Comparison of ENCODE assay signal across 8 cellular contexts in the genomic region with DNA sequence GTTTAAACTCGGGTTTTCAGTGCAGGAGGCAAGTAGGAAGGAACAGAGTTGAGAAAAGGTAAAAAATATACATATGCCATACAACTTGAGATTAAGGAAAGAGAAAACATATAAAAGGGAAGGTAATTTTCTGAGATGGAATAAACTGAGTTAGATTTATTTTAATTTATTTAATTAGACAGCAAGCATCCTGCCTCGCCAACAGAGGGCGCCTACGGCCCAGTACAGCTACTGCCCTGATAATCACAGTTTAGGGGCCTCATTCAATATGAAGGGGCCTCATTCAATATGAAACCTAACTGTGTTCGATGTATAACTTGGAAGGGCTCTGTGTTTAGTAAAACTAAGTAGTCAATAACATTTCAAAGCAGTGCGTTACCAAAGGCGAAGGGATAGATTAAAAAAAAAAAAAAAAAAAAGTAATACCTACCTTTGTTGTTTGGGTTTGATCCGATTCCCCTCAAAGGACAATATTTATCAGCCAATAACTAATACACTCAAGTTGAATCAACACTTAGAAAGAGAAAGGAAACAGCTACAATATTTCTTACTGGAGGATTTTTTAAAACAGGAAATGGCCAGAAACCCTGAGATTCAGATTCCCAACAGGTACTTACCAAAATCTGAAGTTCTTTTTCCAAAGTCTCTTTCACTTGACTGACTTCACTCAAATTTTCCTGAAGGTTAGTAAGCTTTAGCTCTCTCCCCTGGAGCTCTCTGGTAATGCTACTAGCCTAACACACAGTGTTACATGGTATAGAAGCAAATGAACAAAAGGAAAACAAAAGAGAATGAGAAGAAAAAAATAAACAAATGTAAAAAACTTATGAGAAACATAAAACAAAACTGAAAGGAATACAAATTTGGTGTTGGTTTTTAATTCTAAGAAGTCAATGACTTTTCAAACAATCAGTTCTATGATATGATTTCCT.
DNase-seq lines count a peak whose midpoint lies in the region; TF ChIP-seq lines count a peak whose summit lies in the region.

No MANE protein-coding gene starts in this region.

- peaks cover 18% of the 10 kb centered on the region for H3K4me1 Mint-ChIP-seq in activated T-helper 1 cell treated with anti-CD3 and anti-CD28 coated beads, Interleukin-12 subunit alpha, Interleukin-12 subunit beta, Interleukin-2, Interleukin-4 antibody, amounts not matched to agents 30 ng/mL and 10 ng/mL and 1 ng/mL, durations not matched to agents 14 hours and 24 hours and 36 hours (ENCODE audit: low read depth)

- H3K27ac Mint-ChIP-seq in activated T-helper 1 cell treated with anti-CD3 and anti-CD28 coated beads, Interleukin-12 subunit alpha, Interleukin-12 subunit beta, Interleukin-2, Interleukin-4 antibody, amounts not matched to agents 30 ng/mL and 10 ng/mL and 1 ng/mL, durations not matched to agents 14 hours and 24 hours and 36 hours, result peak overlapping the region; percentile 53

- intact Hi-C loops in A673 (cut with micrococcal nuclease; ENCODE audit: unreplicated experiment), result loop anchor here (5.0 kb wide), 1 partner anchor 136 kb away; no protein-coding TSS in a partner anchor
- intact Hi-C loops in activated T-helper 1 cell treated with anti-CD3 and anti-CD28 coated beads, Interleukin-12 subunit alpha, Interleukin-12 subunit beta, Interleukin-2, Interleukin-4 antibody, amounts not matched to agents 30 ng/mL and 10 ng/mL and 1 ng/mL, durations not matched to agents 14 hours and 24 hours and 36 hours (cut with micrococcal nuclease), result loop anchor here (1.0 to 5.0 kb wide), 3 partner anchors 20 to 135 kb away; a partner anchor contains a TSS

- in situ Hi-C loops in GM13976 (cut with MboI; ENCODE audit: low sequenced_read_pairs, unreplicated experiment), result no loop called here

- H3K27me3 ChIP-seq in A673 (replicated peaks; ENCODE audit: insufficient read depth, low read depth, low read length, poor library complexity) (no peaks in the 10 kb centered on the region), right atrium auricular region (no peaks in the 10 kb centered on the region)

- peak; percentile 78 for TF ChIP-seq CTCF in A673 (conservative IDR thresholded peaks at IDR 0.05; ENCODE audit: low read depth, low read length)
- TF ChIP-seq CTCF in GM13976 (IDR thresholded peaks at IDR 0.05; ENCODE audit: borderline replicate concordance, control extremely low read depth, extremely low read depth, insufficient read depth, missing control alignments), result peak; percentile 57
- peak; percentile 40 to 68 for TF ChIP-seq CTCF in right atrium auricular region (IDR thresholded peaks at IDR 0.05)

- H3K27ac ChIP-seq in A673 (ENCODE audit: low read depth, low read length, poor library complexity, severe bottlenecking), result no peak overlapping the region
- no peak overlapping the region for H3K27ac ChIP-seq in right atrium auricular region

- H3K4me3 ChIP-seq in A673 (ENCODE audit: low read depth, low read length, poor library complexity, severe bottlenecking), result no peak overlapping the region
- no peak overlapping the region for H3K4me3 ChIP-seq in right atrium auricular region

- H3K4me1 ChIP-seq in A673 (ENCODE audit: insufficient read depth, low read length, poor library complexity, severe bottlenecking) (no peaks in the 10 kb centered on the region), right atrium auricular region (no peaks in the 10 kb centered on the region)

- H3K4me3 Mint-ChIP-seq in activated T-helper 1 cell treated with anti-CD3 and anti-CD28 coated beads, Interleukin-12 subunit alpha, Interleukin-12 subunit beta, Interleukin-2, Interleukin-4 antibody, amounts not matched to agents 30 ng/mL and 10 ng/mL and 1 ng/mL, durations not matched to agents 14 hours and 24 hours and 36 hours, result no peak overlapping the region

- peak; percentile 47 for DNase-seq in A673 (ENCODE audit: low spot score)
- peak; percentile 47 for DNase-seq in GM13976 (ENCODE audit: low spot score)
- DNase-seq in OCI-M1 (lab: John Stamatoyannopoulos, UW), result peak; percentile 55
- DNase-seq in activated T-helper 1 cell treated with anti-CD3 and anti-CD28 coated beads, Interleukin-12 subunit alpha, Interleukin-12 subunit beta, Interleukin-2, Interleukin-4 antibody, amounts not matched to agents 30 ng/mL and 10 ng/mL and 1 ng/mL, durations not matched to agents 14 hours and 24 hours and 36 hours (ENCODE audit: low spot score), result no peak
- DNase-seq in right atrium auricular region (ENCODE audit: low spot score), result no peak
- DNase-seq in stimulated activated CD4-positive, alpha-beta T cell treated with anti-CD3 and anti-CD28 coated beads, TNF-alpha, amount 100 ng/mL, for 24 hours (ENCODE audit: low read depth in 3 of 3), result peak; percentile 17 to 48 (median 21)
- DNase-seq in NCI-H187 (lab: John Stamatoyannopoulos, UW), result no peak
- DNase-seq in mucosa of gallbladder (ENCODE audit: low spot score), result no peak

- H3K36me3 ChIP-seq in A673 (ENCODE audit: insufficient read depth, low read length, poor library complexity, severe bottlenecking) (peaks cover 15% of the 10 kb centered on the region), right atrium auricular region (peaks cover 67% of the 10 kb centered on the region)

- CTCF ChIA-PET in A673 (lab: Charles Lee), result interaction anchor here (0.7 to 0.9 kb wide), 2 partner anchors 135 to 242 kb away, joined by 3 to 6 read pairs; no protein-coding TSS in a partner anchor

- POLR2A ChIA-PET in A673 (lab: Charles Lee; ENCODE audit: low non-redundant PET), result no interaction called here

- no peaks in the 10 kb centered on the region for H3K9me3 Mint-ChIP-seq in activated T-helper 1 cell treated with anti-CD3 and anti-CD28 coated beads, Interleukin-12 subunit alpha, Interleukin-12 subunit beta, Interleukin-2, Interleukin-4 antibody, amounts not matched to agents 30 ng/mL and 10 ng/mL and 1 ng/mL, durations not matched to agents 14 hours and 24 hours and 36 hours

- BruUV-seq in A673 (replicated peaks; lab: Mats Ljungman, UMichigan), result no TSS peak

- no peaks in the 10 kb centered on the region for H3K27me3 Mint-ChIP-seq in activated T-helper 1 cell treated with anti-CD3 and anti-CD28 coated beads, Interleukin-12 subunit alpha, Interleukin-12 subunit beta, Interleukin-2, Interleukin-4 antibody, amounts not matched to agents 30 ng/mL and 10 ng/mL and 1 ng/mL, durations not matched to agents 14 hours and 24 hours and 36 hours (ENCODE audit: insufficient read depth)

- H3K9me3 ChIP-seq in A673 (ENCODE audit: low read depth, low read length, poor library complexity, severe bottlenecking), result no peaks in the 10 kb centered on the region
- H3K9me3 ChIP-seq in right atrium auricular region, result no peaks in the 10 kb centered on the region

- H3K36me3 Mint-ChIP-seq in activated T-helper 1 cell treated with anti-CD3 and anti-CD28 coated beads, Interleukin-12 subunit alpha, Interleukin-12 subunit beta, Interleukin-2, Interleukin-4 antibody, amounts not matched to agents 30 ng/mL and 10 ng/mL and 1 ng/mL, durations not matched to agents 14 hours and 24 hours and 36 hours (ENCODE audit: low read depth), result peaks cover 17% of the 10 kb centered on the region

Comparison
In these comparisons a context has a peak if more than half of its experiments do, and no peak if none do; other contexts are left out.
1. DNase-seq: peak in A673 (single experiment), GM13976 (single experiment), OCI-M1 (single experiment) and stimulated activated CD4-positive, alpha-beta T cell treated with anti-CD3 and anti-CD28 coated beads, TNF-alpha, amount 100 ng/mL, for 24 hours (3 of 3); none in activated T-helper 1 cell treated with anti-CD3 and anti-CD28 coated beads, Interleukin-12 subunit alpha, Interleukin-12 subunit beta, Interleukin-2, Interleukin-4 antibody, amounts not matched to agents 30 ng/mL and 10 ng/mL and 1 ng/mL, durations not matched to agents 14 hours and 24 hours and 36 hours (single experiment), right atrium auricular region (single experiment), NCI-H187 (0 of 2) and mucosa of gallbladder (single experiment).
2. Peak in every context shown above with its lines, with median percentiles within 50 percentile points of each other: CTCF ChIP-seq.